11 cellular contexts compared by ENCODE assay signal in genomic region chr7:47582748-47583740, GRCh38. TPM values are rescaled to one million over a fixed set of nuclear protein-coding genes. Genes with fewer than 3 reads are reported as not detected.
DNase-seq lines count a peak whose midpoint lies in the region; ATAC-seq and TF ChIP-seq lines count a peak whose summit lies in the region.
"Had no signal": no experiment of that assay in that cellular context is flagged by ENCODE, and none has a peak within 500 bp of the region (broad histone marks: within the 10 kb centered on the region; RNA-seq: fewer than 3 reads in every experiment).

No MANE protein-coding gene starts in this region.

- H3K79me2 ChIP-seq in HCT116 (ENCODE audit: insufficient read depth, low read length): no peaks in the 10 kb centered on the region

- H3K36me3 ChIP-seq in HCT116 (ENCODE audit: control insufficient read depth in 1 of 2, insufficient read depth in 2 of 2, low read length in 2 of 2): no peaks in the 10 kb centered on the region
- H3K36me3 ChIP-seq in suprapubic skin: no peaks in the 10 kb centered on the region

- POLR2A ChIA-PET in HCT116 (lab: Charles Lee): no interaction called here

- ATAC-seq in HCT116 (no peak), memory B cell (ENCODE audit: low read depth) (no peak), natural killer cell (no peak), GM21423 (IDR thresholded peaks at IDR 0.05; ENCODE audit: unreplicated experiment) (no peak)

- H3K4me3 ChIP-seq in HCT116 (replicated peaks in 1 of 2; ENCODE audit: low read depth in 1 of 2, low read length in 2 of 2) (peak overlapping the region in 1 of 2 experiments; percentile 81; a peak in 2 of 4 replicates), suprapubic skin (peak overlapping the region; percentile 54)

- TF ChIP-seq EP300 in suprapubic skin (IDR thresholded peaks at IDR 0.05): no peak

- H3K9me2 ChIP-seq in HCT116 (ENCODE audit: insufficient read depth): no peaks in the 10 kb centered on the region

- H3K4me2 ChIP-seq in HCT116 (ENCODE audit: low read length): peak overlapping the region; percentile 97

- H3K9me3 ChIP-seq in HCT116 (ENCODE audit: control insufficient read depth in 1 of 2, insufficient read depth in 1 of 2, low read depth in 1 of 2, low read length in 2 of 2) (no peaks in the 10 kb centered on the region), suprapubic skin (no peaks in the 10 kb centered on the region)

- peaks cover 39% of the 10 kb centered on the region for H3K4me1 Mint-ChIP-seq in memory B cell
- H3K4me1 Mint-ChIP-seq in natural killer cell: no peaks in the 10 kb centered on the region

- H3K36me3 Mint-ChIP-seq in memory B cell (no peaks in the 10 kb centered on the region), natural killer cell (no peaks in the 10 kb centered on the region)

- no TSS peak for BruUV-seq in HCT116 (replicated peaks; lab: Mats Ljungman, UMichigan)

- RAD21 ChIA-PET in HCT116 (lab: Charles Lee; ENCODE audit: low non-redundant PET in 1 of 2, low total read pairs in 2 of 2, uncharacterized antibody in 2 of 2, unreplicated experiment in 2 of 2): no interaction called here

- peaks cover 20 to 24% of the 10 kb centered on the region in 2 experiments for H3K4me1 ChIP-seq in HCT116 (ENCODE audit: control insufficient read depth in 1 of 2, insufficient read depth in 2 of 2, low read length in 2 of 2)
- peaks cover 65% of the 10 kb centered on the region for H3K4me1 ChIP-seq in suprapubic skin

- no peak for TF ChIP-seq RAD21 in HCT116 (IDR thresholded peaks at IDR 0.05; ENCODE audit: low read depth)

- intact Hi-C loops in HCT116 (cut with micrococcal nuclease): loop anchor here (5.0 kb wide), 1 partner anchor 106 kb away; no protein-coding TSS in a partner anchor
- intact Hi-C loops in natural killer cell (cut with micrococcal nuclease): no loop called here

- WGBS in adipose tissue, 3 donors: 57 to 76% (median 62%) methylated on average over 15 of the region's 15 CpGs
- 72% methylated on average over 15 of the region's 15 CpGs for WGBS in suprapubic skin

- TF ChIP-seq POLR2A in HCT116 (IDR thresholded peaks at IDR 0.05; ENCODE audit: borderline replicate concordance, extremely low read depth, insufficient read depth, insufficient read length) (no peak), suprapubic skin (IDR thresholded peaks at IDR 0.05) (no peak)

- no peaks in the 10 kb centered on the region for H4K20me1 ChIP-seq in HCT116 (ENCODE audit: insufficient read depth)

- CTCF ChIA-PET in HCT116 (lab: Charles Lee): no interaction called here

- DNase-seq in HCT116 (ENCODE audit: low read depth, low spot score): no peak
- no peak for DNase-seq in memory B cell (ENCODE audit: low spot score in 2 of 2)
- no peak for DNase-seq in suprapubic skin (ENCODE audit: low spot score in 2 of 2)
- DNase-seq in natural killer cell: no peak
- DNase-seq in activated gamma-delta T cell (lab: John Stamatoyannopoulos, UW): no peak
- DNase-seq in NCI-H526 (lab: John Stamatoyannopoulos, UW): no peak
- DNase-seq: activated CD4-positive, alpha-beta T cell treated with anti-CD3 and anti-CD28 coated beads for 4 hours; effector CD8-positive, alpha-beta T cell; SHP77 treated with DMSO at 0.1 percent for 48 hours had no signal

- peak overlapping the region; percentile 77; the same call in 1 of the 2 replicates for H3K9ac ChIP-seq in HCT116 (ENCODE audit: low read length)

- TF ChIP-seq CTCF in HCT116 (IDR thresholded peaks at IDR 0.05 in 2 of 3, conservative IDR thresholded peaks at IDR 0.05 in 1 of 3; ENCODE audit: borderline replicate concordance in 1 of 3, insufficient read depth in 1 of 3, low read depth in 2 of 3, low read length in 2 of 3): no peak
- no peak for TF ChIP-seq CTCF in suprapubic skin (IDR thresholded peaks at IDR 0.05)
- no peak for TF ChIP-seq CTCF in natural killer cell (IDR thresholded peaks at IDR 0.05)

- peak overlapping the region; percentile 92 for H3K27ac Mint-ChIP-seq in memory B cell
- H3K27ac Mint-ChIP-seq in natural killer cell: no peak overlapping the region

- H3K27ac ChIP-seq in HCT116 (ENCODE audit: low read depth, low read length) (no peak overlapping the region), adipose tissue (ENCODE audit: low read depth, low read length) (peak overlapping the region; percentile 24), suprapubic skin (peak overlapping the region; percentile 1)

- H3K4me3 Mint-ChIP-seq in memory B cell (peak overlapping the region; percentile 96), natural killer cell (no peak overlapping the region)

- H3K27me3 ChIP-seq in HCT116 (ENCODE audit: insufficient read depth, low read length) (no peaks in the 10 kb centered on the region), suprapubic skin (peaks cover 13% of the 10 kb centered on the region)

- no peaks in the 10 kb centered on the region for H3K9me3 Mint-ChIP-seq in memory B cell
- no peaks in the 10 kb centered on the region for H3K9me3 Mint-ChIP-seq in natural killer cell

- peak overlapping the region; percentile 97 for H2AFZ ChIP-seq in HCT116 (ENCODE audit: low read depth, low read length, poor library complexity, severe bottlenecking)

- H3K27me3 Mint-ChIP-seq in memory B cell (peaks cover 1% of the 10 kb centered on the region), natural killer cell (ENCODE audit: low read depth in 2 of 2) (peaks cover 30 to 32% of the 10 kb centered on the region in 2 donors)

TF ChIP-seq in HCT116, 20 proteins besides CTCF, POLR2A, EP300 and RAD21:
- TF ChIP-seq SIN3A (IDR thresholded peaks at IDR 0.05; ENCODE audit: low read depth): no peak
- no peak for TF ChIP-seq JUND (IDR thresholded peaks at IDR 0.05)
- no peak for TF ChIP-seq CEBPB (IDR thresholded peaks at IDR 0.05; ENCODE audit: low read depth)
- TF ChIP-seq TCF7L2 (IDR thresholded peaks at IDR 0.05; ENCODE audit: borderline replicate concordance, extremely low read depth, insufficient read depth, insufficient read length): no peak
- TF ChIP-seq, protein P1, sequence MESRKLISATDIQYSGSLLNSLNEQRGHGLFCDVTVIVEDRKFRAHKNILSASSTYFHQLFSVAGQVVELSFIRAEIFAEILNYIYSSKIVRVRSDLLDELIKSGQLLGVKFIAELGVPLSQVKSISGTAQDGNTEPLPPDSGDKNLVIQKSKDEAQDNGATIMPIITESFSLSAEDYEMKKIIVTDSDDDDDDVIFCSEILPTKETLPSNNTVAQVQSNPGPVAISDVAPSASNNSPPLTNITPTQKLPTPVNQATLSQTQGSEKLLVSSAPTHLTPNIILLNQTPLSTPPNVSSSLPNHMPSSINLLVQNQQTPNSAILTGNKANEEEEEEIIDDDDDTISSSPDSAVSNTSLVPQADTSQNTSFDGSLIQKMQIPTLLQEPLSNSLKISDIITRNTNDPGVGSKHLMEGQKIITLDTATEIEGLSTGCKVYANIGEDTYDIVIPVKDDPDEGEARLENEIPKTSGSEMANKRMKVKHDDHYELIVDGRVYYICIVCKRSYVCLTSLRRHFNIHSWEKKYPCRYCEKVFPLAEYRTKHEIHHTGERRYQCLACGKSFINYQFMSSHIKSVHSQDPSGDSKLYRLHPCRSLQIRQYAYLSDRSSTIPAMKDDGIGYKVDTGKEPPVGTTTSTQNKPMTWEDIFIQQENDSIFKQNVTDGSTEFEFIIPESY (IDR thresholded peaks at IDR 0.05; ENCODE audit: extremely low read depth, insufficient replicate concordance, low read length): no peak
- no peak for TF ChIP-seq ATF3 (IDR thresholded peaks at IDR 0.05)
- no peak for TF ChIP-seq ZFX (IDR thresholded peaks at IDR 0.05)
- no peak for TF ChIP-seq ZNF274 (IDR thresholded peaks at IDR 0.05; ENCODE audit: low read depth, low read length)
- TF ChIP-seq EZH2phosphoT487 (IDR thresholded peaks at IDR 0.05; ENCODE audit: borderline replicate concordance): no peak
TF ChIP-seq in HCT116: peak in this region for 0.

RNA-seq across cellular contexts. Expression of gene TNS3, which starts 1.1 kb away (rescaled TPM):
- total RNA-seq in HCT116 (2021; ENCODE audit: unreplicated experiment): 9.1 TPM
- 4.3 and 6.5 TPM in 2 replicates for polyA plus RNA-seq in HCT116 (2012)
- polyA plus RNA-seq in adipose tissue: 10 to 100 TPM; 23.2 to 45.4 (median 27.0) TPM
- total RNA-seq in suprapubic skin: 10 to 100 TPM; 14.3 to 53.0 (median 31.9) TPM
- 1 to 10 TPM; 1.6 to 3.5 (median 2.9) TPM for total RNA-seq in natural killer cell
